ENCODE assay signal across 20 cellular contexts in the genomic region with DNA sequence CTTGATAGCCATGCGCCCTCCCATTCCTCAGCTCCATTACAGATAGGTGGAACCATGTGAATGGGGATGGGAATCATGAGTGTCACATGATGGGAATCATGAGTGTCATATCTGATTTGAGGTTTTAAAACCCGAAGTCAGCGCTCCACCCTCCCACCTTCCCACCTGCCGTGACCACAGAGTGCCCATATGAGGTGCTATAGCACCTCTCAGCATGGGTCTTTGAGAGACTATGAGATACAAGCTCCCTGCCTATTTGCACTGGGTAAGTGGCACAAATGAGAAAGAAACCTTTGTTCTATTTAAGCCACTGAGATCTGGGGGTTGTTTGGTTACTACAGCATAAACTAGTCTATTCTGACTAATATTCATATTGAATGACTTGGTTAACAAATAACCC.
"Had no signal": no experiment of that assay in that cellular context is flagged by ENCODE, and none has a peak within 500 bp of the region (broad histone marks: within the 10 kb centered on the region; RNA-seq: fewer than 3 reads in every experiment).

No MANE protein-coding gene starts in this region.

- H3K27ac ChIP-seq: brain microvascular endothelial cell, ovary, testis, uterus had no signal

- H3K36me3 ChIP-seq: brain microvascular endothelial cell, ovary, uterus had no signal

- H3K27ac Mint-ChIP-seq: activated CD8-positive, alpha-beta memory T cell treated with anti-CD3 and anti-CD28 coated beads, Interleukin-2, amount 10 ng/mL, durations not matched to agents 7 days and 5 days; activated naive CD4-positive, alpha-beta T cell treated with anti-CD3 and anti-CD28 coated beads, Interleukin-2, amount 50 U/mL, for 72 hours; activated T-cell treated with anti-CD3 and anti-CD28 coated beads, Interleukin-2, amount 50 U/mL, for 24 hours; stimulated activated naive CD8-positive, alpha-beta T cell treated with anti-CD3 and anti-CD28 coated beads, Interleukin-15, amount 100 ng/mL, for 72 hours had no signal

- H3K9me3 Mint-ChIP-seq: activated T-cell treated with anti-CD3 and anti-CD28 coated beads, Interleukin-2, amount 50 U/mL, for 24 hours had no signal

- H3K9me3 ChIP-seq: ovary, testis, uterus had no signal

- H3K27me3 ChIP-seq: brain microvascular endothelial cell, ovary, testis, uterus had no signal

- H3K36me3 Mint-ChIP-seq: activated CD8-positive, alpha-beta memory T cell treated with anti-CD3 and anti-CD28 coated beads, Interleukin-2, amount 10 ng/mL, durations not matched to agents 7 days and 5 days had no signal

- DNase-seq: activated CD4-positive, alpha-beta T cell treated with anti-CD3 and anti-CD28 coated beads, Interleukin-2, amount 50 U/mL, for 48 hours; activated CD4-positive, CD25-positive, alpha-beta regulatory T cell treated with anti-CD3 and anti-CD28 coated beads, Interleukin-2, amount 50 U/mL, for 72 hours; activated CD8-positive, alpha-beta memory T cell treated with anti-CD3 and anti-CD28 coated beads, Interleukin-2, amount 10 ng/mL, durations not matched to agents 7 days and 5 days; activated effector memory CD4-positive, alpha-beta T cell treated with Interleukin-2 at 50 U/mL for 16 hours; activated T-cell treated with anti-CD3 and anti-CD28 coated beads, Interleukin-2, amount 50 U/mL, for 24 hours; amniotic stem cell; brain microvascular endothelial cell; cerebellar nuclear complex; dermis blood vessel endothelial cell; mesenchymal stem cell; ovary; retina; stimulated activated CD4-positive, alpha-beta T cell treated with anti-CD3 and anti-CD28 coated beads, Interleukin-15, amount 100 ng/mL, for 24 hours; stimulated activated CD4-positive, alpha-beta T cell treated with anti-CD3 and anti-CD28 coated beads, Interleukin-4, amount 100 ng/mL, for 4 hours; stimulated activated naive CD8-positive, alpha-beta T cell treated with anti-CD3 and anti-CD28 coated beads, Interleukin-15, amount 100 ng/mL, for 72 hours; testis; uterus had no signal

- H3K4me3 ChIP-seq: ovary, testis, uterus had no signal

- H3K27me3 Mint-ChIP-seq: activated CD8-positive, alpha-beta memory T cell treated with anti-CD3 and anti-CD28 coated beads, Interleukin-2, amount 10 ng/mL, durations not matched to agents 7 days and 5 days; activated T-cell treated with anti-CD3 and anti-CD28 coated beads, Interleukin-2, amount 50 U/mL, for 24 hours had no signal

- H3K4me1 Mint-ChIP-seq: activated CD8-positive, alpha-beta memory T cell treated with anti-CD3 and anti-CD28 coated beads, Interleukin-2, amount 10 ng/mL, durations not matched to agents 7 days and 5 days; stimulated activated naive CD8-positive, alpha-beta T cell treated with anti-CD3 and anti-CD28 coated beads, Interleukin-15, amount 100 ng/mL, for 72 hours had no signal

- ATAC-seq: activated CD8-positive, alpha-beta memory T cell treated with anti-CD3 and anti-CD28 coated beads, Interleukin-2, amount 10 ng/mL, durations not matched to agents 7 days and 5 days; activated naive CD4-positive, alpha-beta T cell treated with anti-CD3 and anti-CD28 coated beads, Interleukin-2, amount 50 U/mL, for 72 hours; esophagus mucosa; stimulated activated naive CD8-positive, alpha-beta T cell treated with anti-CD3 and anti-CD28 coated beads, Interleukin-15, amount 100 ng/mL, for 72 hours had no signal

- H3K4me3 Mint-ChIP-seq: activated CD8-positive, alpha-beta memory T cell treated with anti-CD3 and anti-CD28 coated beads, Interleukin-2, amount 10 ng/mL, durations not matched to agents 7 days and 5 days; activated T-cell treated with anti-CD3 and anti-CD28 coated beads, Interleukin-2, amount 50 U/mL, for 24 hours; neural crest cell; stimulated activated naive CD8-positive, alpha-beta T cell treated with anti-CD3 and anti-CD28 coated beads, Interleukin-15, amount 100 ng/mL, for 72 hours had no signal

- H3K4me1 ChIP-seq: testis, uterus had no signal
